8 cellular contexts compared by ENCODE assay signal in genomic region chr10:97792058-97792721, GRCh38. TPM values are rescaled to one million over a fixed set of nuclear protein-coding genes. Genes with fewer than 3 reads are reported as not detected.
DNase-seq lines count a peak whose midpoint lies in the region; ATAC-seq and TF ChIP-seq lines count a peak whose summit lies in the region.

No MANE protein-coding gene starts in this region.

- DNase-seq in CD14-positive monocyte (ENCODE audit: low spot score): peak; percentile 58
- peak; percentile 94 for DNase-seq in H7
- peak; percentile 20 for DNase-seq in NCI-H2107 treated with DMSO at 0.1 percent for 48 hours (lab: John Stamatoyannopoulos, UW; ENCODE audit: unreplicated experiment)
- peak; percentile 55 to 58 for DNase-seq in activated CD4-positive, alpha-beta T cell treated with anti-CD3 and anti-CD28 coated beads for 24 hours (ENCODE audit: low read depth in 2 of 2)
- peak; percentile 61 to 62 for DNase-seq in cardiac fibroblast (ENCODE audit: low read depth in 2 of 2)
- DNase-seq in kidney tubule cell (ENCODE audit: low spot score): peak; percentile 59
- peak; percentile 69 for DNase-seq in stimulated activated CD4-positive, alpha-beta T cell treated with anti-CD3 and anti-CD28 coated beads, Interleukin-4, amount 100 ng/mL, for 1 hour

- H3K36me3 Mint-ChIP-seq in CD14-positive monocyte: no peaks in the 10 kb centered on the region

- H3K4me3 ChIP-seq in H7 (ENCODE audit: insufficient read depth, low read depth, low read length): no peak overlapping the region
- no peak overlapping the region for H3K4me3 ChIP-seq in cardiac fibroblast (replicated peaks in 1 of 2; ENCODE audit: low read depth in 2 of 2, low read length in 2 of 2)

- H3K36me3 ChIP-seq in H7 (replicated peaks; ENCODE audit: control insufficient read depth, insufficient read depth, low read length): no peaks in the 10 kb centered on the region

- no peak overlapping the region for H3K4me3 Mint-ChIP-seq in CD14-positive monocyte

- peaks cover 18 to 43% (median 36%) of the 10 kb centered on the region in 3 donors for H3K27me3 Mint-ChIP-seq in CD14-positive monocyte (ENCODE audit: low read depth in 3 of 3)

- no peak overlapping the region for H3K27ac Mint-ChIP-seq in CD14-positive monocyte

- no peaks in the 10 kb centered on the region for H3K9me3 Mint-ChIP-seq in CD14-positive monocyte

- ATAC-seq in HG02840 (IDR thresholded peaks at IDR 0.05; ENCODE audit: low FRiP score, unreplicated experiment): no peak

- peaks cover 5% of the 10 kb centered on the region for H3K4me1 Mint-ChIP-seq in CD14-positive monocyte

- no peaks in the 10 kb centered on the region for H3K27me3 ChIP-seq in H7 (ENCODE audit: control insufficient read depth, insufficient read depth, low read length)

- peak; percentile 92 for TF ChIP-seq CTCF in CD14-positive monocyte (IDR thresholded peaks at IDR 0.05)
- peak; percentile 94 for TF ChIP-seq CTCF in cardiac fibroblast (IDR thresholded peaks at IDR 0.05; ENCODE audit: low read depth, low read length)

- intact Hi-C loops in CD14-positive monocyte (cut with micrococcal nuclease): loop anchor here in 1 of 2 donors (5.0 kb wide), 1 partner anchor 75 kb away; no protein-coding TSS in a partner anchor

RNA-seq across cellular contexts. Expression of gene SFRP5, which starts 20.4 kb away (rescaled TPM):
- polyA plus RNA-seq in CD14-positive monocyte: not detected
- total RNA-seq in H7 (2014; rRNA removed; shearing (Covaris generic)): 1.9 and 2.3 TPM in 2 replicates

RNA-seq across cellular contexts. Expression of gene ZFYVE27, which starts 55.3 kb away (rescaled TPM):
- polyA plus RNA-seq in CD14-positive monocyte: 1 to 10 TPM; 6.2 to 9.7 TPM
- 19.2 and 21.8 TPM in 2 replicates for total RNA-seq in H7 (2014; rRNA removed; shearing (Covaris generic))

RNA-seq across cellular contexts. Expression of gene GOLGA7B, which starts 57.5 kb away (rescaled TPM):
- not detected for polyA plus RNA-seq in CD14-positive monocyte
- 0.04 TPM in 1 of 2 replicates, not detected in the other for total RNA-seq in H7 (2014; rRNA removed; shearing (Covaris generic))

Comparison
In these comparisons a context has a peak if more than half of its experiments do, and no peak if none do; other contexts are left out.
1. DNase-seq: peak in every context shown above with its lines; median percentile 94 in H7; 69 in stimulated activated CD4-positive, alpha-beta T cell treated with anti-CD3 and anti-CD28 coated beads, Interleukin-4, amount 100 ng/mL, for 1 hour; 62 in cardiac fibroblast; 59 in kidney tubule cell; 58 in CD14-positive monocyte; 56 in activated CD4-positive, alpha-beta T cell treated with anti-CD3 and anti-CD28 coated beads for 24 hours; 20 in NCI-H2107 treated with DMSO at 0.1 percent for 48 hours.